Comparison of ENCODE assay signal across 8 cellular contexts in genomic region chr10:18658301-18658991, GRCh38. TPM values are rescaled to one million over a fixed set of nuclear protein-coding genes. Genes with fewer than 3 reads are reported as not detected.
DNase-seq lines count a peak whose midpoint lies in the region; ATAC-seq, FAIRE-seq and TF ChIP-seq lines count a peak whose summit lies in the region.

No MANE protein-coding gene starts in this region.

- in situ Hi-C loops in HepG2 (cut with HindIII; ENCODE audit: extremely low pct_ligation_motif_present, low pct_unique_long_range_greater_than_20kb), result loop anchor here (25.0 kb wide), 1 partner anchor 996 kb away; no protein-coding TSS in a partner anchor

- H3K9me3 ChIP-seq in OCI-LY3 (ENCODE audit: insufficient read depth, low read length), result no peaks in the 10 kb centered on the region
- H3K9me3 ChIP-seq in HepG2 (ENCODE audit: low read length), result no peaks in the 10 kb centered on the region

- peak overlapping the region; percentile 16; the same call in 1 of the 2 replicates for H2AFZ ChIP-seq in OCI-LY3 (ENCODE audit: low read depth, low read length)
- peak overlapping the region; percentile 35 for H2AFZ ChIP-seq in HepG2 (ENCODE audit: low read length)

- TF ChIP-seq EP300 in HepG2 (IDR thresholded peaks at IDR 0.05; ENCODE audit: low read depth in 2 of 2, low read length in 2 of 2) (no peak), HepG2 (CRISPR knock-in tag; IDR thresholded peaks at IDR 0.05; ENCODE audit: borderline replicate concordance) (no peak)

- H3K4me3 ChIP-seq in OCI-LY3 (ENCODE audit: low read length) (peak overlapping the region; percentile 97), bronchial epithelial cell (ENCODE audit: low read depth, low read length) (peak overlapping the region; percentile 72), HepG2 (replicated peaks in 1 of 3; ENCODE audit: insufficient read depth in 1 of 3, low read depth in 2 of 3, low read length in 3 of 3) (peak overlapping the region; percentile 90 to 96 (median 92))

- peaks cover 52% of the 10 kb centered on the region for H3K79me2 ChIP-seq in OCI-LY3 (ENCODE audit: low read length)
- peaks cover 50% of the 10 kb centered on the region for H3K79me2 ChIP-seq in HepG2 (ENCODE audit: insufficient read depth, low read length)

- H3K9ac ChIP-seq in OCI-LY3 (ENCODE audit: low read length) (peak overlapping the region; percentile 92), HepG2 (ENCODE audit: insufficient read depth, low read depth, low read length) (peak overlapping the region; percentile 99)

- BruUV-seq in HepG2 (replicated peaks; lab: Mats Ljungman, UMichigan), result TSS peak; percentile 95

- intact Hi-C loops in HepG2 (cut with micrococcal nuclease; ENCODE audit: unreplicated experiment), result loop anchor here (2.0 to 10.0 kb wide), 2 partner anchors 74 to 984 kb away; no protein-coding TSS in a partner anchor

- POLR2A ChIA-PET in HepG2 (lab: Yijun Ruan, JAX), result interaction anchor here (0.7 to 2.7 kb wide), 14 partner anchors 9 to 1016 kb away, joined by 3 to 21 read pairs (median 6); partner anchors contain the start of gene STAM

- H3K27me3 ChIP-seq in OCI-LY3 (ENCODE audit: low read depth, low read length), result no peaks in the 10 kb centered on the region
- H3K27me3 ChIP-seq in bronchial epithelial cell (ENCODE audit: control insufficient read depth, insufficient read depth, low read length), result no peaks in the 10 kb centered on the region
- H3K27me3 ChIP-seq in HepG2 (ENCODE audit: control insufficient read depth in 1 of 2, insufficient read depth in 2 of 2, low read length in 2 of 2), result no peaks in the 10 kb centered on the region; a peak in 1 of 5 replicates

- ATAC-seq in GM21619 (IDR thresholded peaks at IDR 0.05; ENCODE audit: unreplicated experiment), result peak; percentile 2
- peak; percentile 8 for ATAC-seq in HepG2

- H3K4me1 ChIP-seq in OCI-LY3 (ENCODE audit: low read length) (peaks cover 16% of the 10 kb centered on the region), HepG2 (ENCODE audit: insufficient read depth, low read length) (peaks cover 25% of the 10 kb centered on the region)

- TF ChIP-seq RAD21 in HepG2 (CRISPR knock-in tag; IDR thresholded peaks at IDR 0.05), result no peak

- FAIRE-seq in bronchial epithelial cell (lab: Jason Lieb, UNC) (no peak), HepG2 (lab: Jason Lieb, UNC) (no peak)

- H4K20me1 ChIP-seq in OCI-LY3 (ENCODE audit: insufficient read depth, low read length) (peaks cover 27% of the 10 kb centered on the region), HepG2 (ENCODE audit: insufficient read depth, low read length) (peaks cover 30% of the 10 kb centered on the region)

- DNase-seq in EL (peak; percentile 51), bronchial epithelial cell (ENCODE audit: low read depth) (peak; percentile 52), HepG2 (ENCODE audit: low spot score) (peak; percentile 57), GM19238 (ENCODE audit: insufficient read length, low spot score) (no peak), HPDE6-E6E7 (ENCODE audit: extremely low spot score) (no peak)

- peak in 1 of 2 experiments; percentile 67; a peak in 2 of 4 replicates for TF ChIP-seq POLR2A in HepG2 (IDR thresholded peaks at IDR 0.05; ENCODE audit: insufficient read depth in 1 of 2, low read depth in 2 of 2, low read length in 2 of 2)

- no peak for TF ChIP-seq CTCF in OCI-LY3 (IDR thresholded peaks at IDR 0.05; ENCODE audit: low read depth, low read length)
- TF ChIP-seq CTCF in bronchial epithelial cell (IDR thresholded peaks at IDR 0.05; ENCODE audit: insufficient read depth, low read length, severe bottlenecking), result no peak
- TF ChIP-seq CTCF in HepG2 (CRISPR knock-in tag; IDR thresholded peaks at IDR 0.05), result no peak

- H3K4me2 ChIP-seq in OCI-LY3 (ENCODE audit: low read length) (peak overlapping the region; percentile 81), HepG2 (ENCODE audit: low read depth, low read length) (peak overlapping the region; percentile 86)

- H3K27ac ChIP-seq in OCI-LY3 (ENCODE audit: low read length) (peak overlapping the region; percentile 81), HepG2 (ENCODE audit: extremely low read length, insufficient read depth, low read length) (peak overlapping the region; percentile 100), temporal lobe (ENCODE audit: low read depth, low read length) (peak overlapping the region; percentile 87)

- under 1% methylated on average over 20 of the region's 20 CpGs for WGBS in HepG2 (ENCODE audit: low lambda C conversion rate)

- H3K36me3 ChIP-seq in OCI-LY3 (replicated peaks; ENCODE audit: low read depth, low read length) (no peaks in the 10 kb centered on the region), bronchial epithelial cell (ENCODE audit: control insufficient read depth, insufficient read depth, low read length) (no peaks in the 10 kb centered on the region), HepG2 (replicated peaks in 1 of 2; ENCODE audit: control insufficient read depth in 1 of 2, insufficient read depth in 2 of 2, low read length in 2 of 2) (peaks cover 0 to 4% of the 10 kb centered on the region in 2 experiments; a peak in 1 of 5 replicates)

- CTCF ChIA-PET in HepG2 (lab: Yijun Ruan, JAX; ENCODE audit: low intra/inter-chr PET ratio, low total read pairs), result no interaction called here

TF ChIP-seq in HepG2, 621 proteins besides CTCF, POLR2A, EP300 and RAD21 (continues in another document):
- no peak for TF ChIP-seq IKZF5 (CRISPR knock-in tag; IDR thresholded peaks at IDR 0.05)
- TF ChIP-seq NFE2L1 (CRISPR knock-in tag; IDR thresholded peaks at IDR 0.05; ENCODE audit: borderline replicate concordance), result no peak
- no peak for TF ChIP-seq ZNF460 (CRISPR knock-in tag; IDR thresholded peaks at IDR 0.05; ENCODE audit: borderline replicate concordance)
- TF ChIP-seq CREB1 (IDR thresholded peaks at IDR 0.05), result no peak
- no peak for TF ChIP-seq CREB1 (CRISPR knock-in tag; IDR thresholded peaks at IDR 0.05)

RNA-seq across cellular contexts. Expression of gene ARL5B, which starts 0.8 kb away (rescaled TPM):
- 16.1 and 18.1 TPM in 2 replicates for total RNA-seq in bronchial epithelial cell
- total RNA-seq in HepG2 (2016; rRNA removed; fragmentation: Illumina TruSeq; extraction: Trizol), result 32.7 and 50.9 TPM in 2 replicates
- 1.9 and 2.0 TPM in 2 replicates for total RNA-seq in HepG2 (2016; cell fraction: cytosol; rRNA removed; fragmentation: Illumina TruSeq; extraction: Trizol; ENCODE audit: low read depth)
- total RNA-seq in HepG2 (2016; cell fraction: insoluble cytoplasmic fraction; rRNA removed; fragmentation: Illumina TruSeq; extraction: Trizol), result 33.2 and 47.1 TPM in 2 replicates
- total RNA-seq in HepG2 (2016; cell fraction: membrane; rRNA removed; fragmentation: Illumina TruSeq; extraction: Trizol), result 13.2 and 15.1 TPM in 2 replicates
- 46.9 and 47.2 TPM in 2 replicates for total RNA-seq in HepG2 (2016; cell fraction: nucleus; rRNA removed; fragmentation: Illumina TruSeq; extraction: Trizol)
- 19.4 and 26.6 TPM in 2 replicates for polyA plus RNA-seq in HepG2 (2011; rRNA removed)
- 6.7 and 13.3 TPM in 2 replicates for polyA plus RNA-seq in HepG2 (2011; cell fraction: cytosol; rRNA removed)
- 19.4 and 23.3 TPM in 2 replicates for polyA plus RNA-seq in HepG2 (2011; cell fraction: nucleus; rRNA removed)
- 27.3 and 31.3 TPM in 2 replicates for polyA plus RNA-seq in HepG2 (2012)
- polyA plus RNA-seq in HepG2 (2016; cell fraction: cytosol; fragmentation: Illumina TruSeq; extraction: Trizol; ENCODE audit: low read depth), result 1.0 and 1.2 TPM in 2 replicates
- 37.4 and 42.1 TPM in 2 replicates for polyA plus RNA-seq in HepG2 (2016; cell fraction: insoluble cytoplasmic fraction; fragmentation: Illumina TruSeq; extraction: Trizol; ENCODE audit: low read depth)
- polyA plus RNA-seq in HepG2 (2016; cell fraction: membrane; fragmentation: Illumina TruSeq; extraction: Trizol; ENCODE audit: low read depth), result 5.2 and 5.9 TPM in 2 replicates
- polyA plus RNA-seq in HepG2 (2016; cell fraction: nucleus; fragmentation: Illumina TruSeq; extraction: Trizol; ENCODE audit: insufficient read depth, low read depth), result 48.6 and 49.3 TPM in 2 replicates
- polyA minus RNA-seq in HepG2 (2011; rRNA and poly(A)+ RNA removed; ENCODE audit: low replicate concordance), result 3.5 and 13.6 TPM in 2 replicates
- 39.7 and 46.7 TPM in 2 replicates for polyA minus RNA-seq in HepG2 (2011; cell fraction: cytosol; rRNA and poly(A)+ RNA removed)
- polyA minus RNA-seq in HepG2 (2011; cell fraction: nucleus; rRNA and poly(A)+ RNA removed), result 68.9 and 74.0 TPM in 2 replicates
- total RNA-seq in temporal lobe, result 54.3 TPM

RNA-seq across cellular contexts. Expression of gene NSUN6, which starts 7.1 kb away (rescaled TPM):
- total RNA-seq in bronchial epithelial cell (9.2 and 10.8 TPM in 2 replicates), HepG2 (2016; rRNA removed; fragmentation: Illumina TruSeq; extraction: Trizol) (15.6 and 17.2 TPM in 2 replicates), temporal lobe (30.0 TPM)
- 6.3 and 6.6 TPM in 2 replicates for total RNA-seq in HepG2 (2016; cell fraction: cytosol; rRNA removed; fragmentation: Illumina TruSeq; extraction: Trizol; ENCODE audit: low read depth)
- total RNA-seq in HepG2 (2016; cell fraction: insoluble cytoplasmic fraction; rRNA removed; fragmentation: Illumina TruSeq; extraction: Trizol), result 16.0 and 16.7 TPM in 2 replicates
- total RNA-seq in HepG2 (2016; cell fraction: membrane; rRNA removed; fragmentation: Illumina TruSeq; extraction: Trizol), result 7.7 and 8.6 TPM in 2 replicates
- total RNA-seq in HepG2 (2016; cell fraction: nucleus; rRNA removed; fragmentation: Illumina TruSeq; extraction: Trizol), result 27.1 and 28.7 TPM in 2 replicates
- polyA plus RNA-seq in HepG2 (2011; rRNA removed), result 19.3 and 19.6 TPM in 2 replicates
- 4.8 and 7.9 TPM in 2 replicates for polyA plus RNA-seq in HepG2 (2011; cell fraction: cytosol; rRNA removed)
- polyA plus RNA-seq in HepG2 (2011; cell fraction: nucleus; rRNA removed), result 35.5 and 54.9 TPM in 2 replicates
- polyA plus RNA-seq in HepG2 (2012), result 16.8 and 17.5 TPM in 2 replicates
- 0.74 and 0.86 TPM in 2 replicates for polyA plus RNA-seq in HepG2 (2016; cell fraction: cytosol; fragmentation: Illumina TruSeq; extraction: Trizol; ENCODE audit: low read depth)
- polyA plus RNA-seq in HepG2 (2016; cell fraction: insoluble cytoplasmic fraction; fragmentation: Illumina TruSeq; extraction: Trizol; ENCODE audit: low read depth), result 10.7 and 14.7 TPM in 2 replicates
- polyA plus RNA-seq in HepG2 (2016; cell fraction: membrane; fragmentation: Illumina TruSeq; extraction: Trizol; ENCODE audit: low read depth), result 2.3 and 2.6 TPM in 2 replicates
- 31.5 and 36.7 TPM in 2 replicates for polyA plus RNA-seq in HepG2 (2016; cell fraction: nucleus; fragmentation: Illumina TruSeq; extraction: Trizol; ENCODE audit: insufficient read depth, low read depth)
- 5.9 and 10.4 TPM in 2 replicates for polyA minus RNA-seq in HepG2 (2011; rRNA and poly(A)+ RNA removed; ENCODE audit: low replicate concordance)
- polyA minus RNA-seq in HepG2 (2011; cell fraction: cytosol; rRNA and poly(A)+ RNA removed), result 8.7 and 9.6 TPM in 2 replicates
- polyA minus RNA-seq in HepG2 (2011; cell fraction: nucleus; rRNA and poly(A)+ RNA removed), result 82.9 and 109 TPM in 2 replicates

Comparison
In these comparisons a context has a peak if more than half of its experiments do, and no peak if none do; other contexts are left out.
1. DNase-seq: peak in EL (single experiment), bronchial epithelial cell (single experiment) and HepG2 (single experiment); none in GM19238 (single experiment) and HPDE6-E6E7 (single experiment).
2. Peak in every context shown above with its lines, with median percentiles within 50 percentile points of each other: H3K27ac ChIP-seq and H3K4me3 ChIP-seq.